23 cellular contexts compared by ENCODE assay signal in the genomic region with DNA sequence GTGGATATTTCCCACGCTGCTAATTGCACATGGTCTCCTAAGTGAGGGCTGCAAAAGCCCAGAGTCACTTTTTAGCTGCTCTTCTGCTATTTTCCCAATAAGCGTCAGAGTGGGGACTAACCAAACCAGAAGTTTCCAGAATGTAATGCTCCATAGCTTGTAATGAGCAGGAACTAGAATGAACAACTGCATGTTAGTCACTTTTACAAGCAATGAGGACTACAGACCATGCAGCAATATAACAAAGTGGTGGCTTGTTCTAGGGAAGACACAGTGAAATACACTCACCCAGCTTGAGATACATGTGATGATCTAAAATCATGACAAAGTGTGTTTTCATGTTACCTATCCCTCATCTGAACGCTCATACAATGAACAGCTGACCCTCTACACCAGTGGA.
DNase-seq lines count a peak whose midpoint lies in the region; ATAC-seq and TF ChIP-seq lines count a peak whose summit lies in the region.
"Had no signal": no experiment of that assay in that cellular context is flagged by ENCODE, and none has a peak within 500 bp of the region (broad histone marks: within the 10 kb centered on the region; RNA-seq: fewer than 3 reads in every experiment).

No MANE protein-coding gene starts in this region.

- in situ Hi-C loops in transverse colon (cut with MboI; ENCODE audit: low pct_ligation_motif_present in 1 of 4, low pct_unique_long_range_greater_than_20kb in 1 of 4, low sequenced_read_pairs in 3 of 4): loop anchor here in 1 of 4 donors (25.0 kb wide), 1 partner anchor 470 kb away; no protein-coding TSS in a partner anchor
- in situ Hi-C loops in GM13977 (cut with MboI; ENCODE audit: low pct_unique_long_range_greater_than_20kb, low sequenced_read_pairs, unreplicated experiment): loop anchor here (10.0 kb wide), 1 partner anchor 253 kb away; no protein-coding TSS in a partner anchor

- 93 to 100% methylated on average over 2 to 3 of the region's 3 CpGs for WGBS in transverse colon (ENCODE audit: low coverage in 1 of 2), 2 donors
- 72 to 84% (median 81%) methylated on average over 3 of the region's 3 CpGs for WGBS in spleen, 5 donors

- H3K4me3 ChIP-seq in NB4 (ENCODE audit: low read depth, low read length) (no peak overlapping the region), transverse colon (no peak overlapping the region), spleen (no peak overlapping the region)
- H3K4me3 ChIP-seq: MG63, tibial nerve had no signal

- H3K27ac ChIP-seq in transverse colon: peak overlapping the region in 3 of 4 donors; percentile 67 to 78 (median 74)
- no peak overlapping the region for H3K27ac ChIP-seq in spleen
- H3K27ac ChIP-seq: tibial nerve had no signal

- peak overlapping the region in 1 of 2 donors; percentile 19 for H3K4me3 Mint-ChIP-seq in activated T-cell treated with anti-CD3 and anti-CD28 coated beads, Interleukin-2, amount 50 U/mL, for 72 hours
- no peak overlapping the region for H3K4me3 Mint-ChIP-seq in progenitor cell of endocrine pancreas (ENCODE audit: low read depth)
- H3K4me3 Mint-ChIP-seq: nephron progenitor cell had no signal

- H3K27ac Mint-ChIP-seq in activated T-cell treated with anti-CD3 and anti-CD28 coated beads, Interleukin-2, amount 50 U/mL, for 72 hours: no peak overlapping the region
- H3K27ac Mint-ChIP-seq in progenitor cell of endocrine pancreas: no peak overlapping the region
- H3K27ac Mint-ChIP-seq: activated B cell treated with CpG ODN at 0.5 μM for 24 hours had no signal

- H3K9me3 ChIP-seq in transverse colon (no peaks in the 10 kb centered on the region), spleen (no peaks in the 10 kb centered on the region)
- H3K9me3 ChIP-seq: MG63, tibial nerve had no signal

- no peaks in the 10 kb centered on the region for H3K9me3 Mint-ChIP-seq in activated T-cell treated with anti-CD3 and anti-CD28 coated beads, Interleukin-2, amount 50 U/mL, for 72 hours
- H3K9me3 Mint-ChIP-seq in progenitor cell of endocrine pancreas (ENCODE audit: low read depth): no peaks in the 10 kb centered on the region
- H3K9me3 Mint-ChIP-seq: activated B cell treated with CpG ODN at 0.5 μM for 24 hours; T-helper 1 cell treated with Interleukin-12 subunit alpha and Interleukin-12 subunit beta and Interleukin-4 antibody, amounts not matched to agents 30 μg/mL and 1 μg/mL, for 36 hours had no signal

- TF ChIP-seq POLR2A in NB4 (IDR thresholded peaks at IDR 0.05; ENCODE audit: extremely low read depth, insufficient read length) (no peak), transverse colon (IDR thresholded peaks at IDR 0.05) (no peak), spleen (IDR thresholded peaks at IDR 0.05) (no peak)

- no peaks in the 10 kb centered on the region for H3K36me3 ChIP-seq in transverse colon
- no peaks in the 10 kb centered on the region for H3K36me3 ChIP-seq in spleen
- H3K36me3 ChIP-seq: MG63, tibial nerve had no signal

- TF ChIP-seq CTCF in NB4 (IDR thresholded peaks at IDR 0.05; ENCODE audit: low read depth, low read length): no peak
- no peak for TF ChIP-seq CTCF in transverse colon (IDR thresholded peaks at IDR 0.05)
- TF ChIP-seq CTCF in spleen (IDR thresholded peaks at IDR 0.05 in 8 of 11, conservative IDR thresholded peaks at IDR 0.05 in 3 of 11): no peak
- no peak for TF ChIP-seq CTCF in progenitor cell of endocrine pancreas (IDR thresholded peaks at IDR 0.05; ENCODE audit: unreplicated experiment)
- TF ChIP-seq CTCF in GM13977 (IDR thresholded peaks at IDR 0.05; ENCODE audit: extremely low read depth, insufficient read depth, missing control alignments): no peak

- peaks cover 0 to 36% (median 6%) of the 10 kb centered on the region in 4 donors for H3K4me1 ChIP-seq in transverse colon
- H3K4me1 ChIP-seq in spleen: peaks cover 0 to 36% (median 13%) of the 10 kb centered on the region in 6 donors

- H3K36me3 Mint-ChIP-seq in activated T-cell treated with anti-CD3 and anti-CD28 coated beads, Interleukin-2, amount 50 U/mL, for 72 hours (ENCODE audit: insufficient read depth in 2 of 2): no peaks in the 10 kb centered on the region
- H3K36me3 Mint-ChIP-seq in progenitor cell of endocrine pancreas (ENCODE audit: insufficient read depth): no peaks in the 10 kb centered on the region

- ATAC-seq in activated T-cell treated with anti-CD3 and anti-CD28 coated beads, Interleukin-2, amount 50 U/mL, for 72 hours (replicated peaks in 1 of 2): peak; percentile 58 to 77
- ATAC-seq: HepG2 had no signal

- peaks cover 32% of the 10 kb centered on the region for H3K4me1 Mint-ChIP-seq in activated T-cell treated with anti-CD3 and anti-CD28 coated beads, Interleukin-2, amount 50 U/mL, for 72 hours (ENCODE audit: low read depth)
- peaks cover 4% of the 10 kb centered on the region for H3K4me1 Mint-ChIP-seq in progenitor cell of endocrine pancreas (ENCODE audit: low read depth)

- intact Hi-C loops in transverse colon (cut with DNase I; ENCODE audit: low total_unique reads) (loop anchor here (10.0 kb wide), 1 partner anchor 457 kb away; no protein-coding TSS in a partner anchor), spleen (cut with DNase I; ENCODE audit: low total_unique reads) (no loop called here)

- peaks cover 13% of the 10 kb centered on the region for H3K27me3 Mint-ChIP-seq in activated T-cell treated with anti-CD3 and anti-CD28 coated beads, Interleukin-2, amount 50 U/mL, for 72 hours (ENCODE audit: low read depth)
- H3K27me3 Mint-ChIP-seq in progenitor cell of endocrine pancreas: no peaks in the 10 kb centered on the region

- H3K27me3 ChIP-seq in transverse colon (no peaks in the 10 kb centered on the region), spleen (replicated peaks in 1 of 7) (no peaks in the 10 kb centered on the region)
- H3K27me3 ChIP-seq: MG63, tibial nerve had no signal

- TF ChIP-seq EP300 in transverse colon (IDR thresholded peaks at IDR 0.05; ENCODE audit: low read depth): no peak

- no peak for DNase-seq in activated T-cell treated with anti-CD3 and anti-CD28 coated beads, Interleukin-2, amount 50 U/mL, for 72 hours
- no peak for DNase-seq in activated T-cell treated with anti-CD3 and anti-CD28 coated beads for 4 hours
- peak; percentile 45 for DNase-seq in NB4 (ENCODE audit: low read depth)
- peak; percentile 49 for DNase-seq in foreskin melanocyte
- DNase-seq in transverse colon: no peak
- no peak for DNase-seq in spleen
- no peak for DNase-seq in progenitor cell of endocrine pancreas (ENCODE audit: low spot score, unreplicated experiment)
- no peak for DNase-seq in GM13977 (ENCODE audit: low spot score)
- DNase-seq: activated B cell treated with CpG ODN at 0.5 μM for 24 hours, activated gamma-delta T cell treated with Interleukin-2 at 50 U/mL for 16 hours, COR-L47, EL, H7, kidney glomerular epithelial cell, mesendoderm, MG63, NCI-H187 treated with DMSO at 0.1 percent for 48 hours, NCI-H446, nephron progenitor cell, Right ventricle myocardium superior had no signal

Comparison
In these comparisons a context has a peak if more than half of its experiments do, and no peak if none do; other contexts are left out.
1. DNase-seq: peak in NB4 (single experiment) and foreskin melanocyte (single experiment); none in activated T-cell treated with anti-CD3 and anti-CD28 coated beads, Interleukin-2, amount 50 U/mL, for 72 hours (0 of 2), activated T-cell treated with anti-CD3 and anti-CD28 coated beads for 4 hours (single experiment), transverse colon (single experiment), spleen (single experiment), progenitor cell of endocrine pancreas (single experiment) and GM13977 (single experiment).
2. H3K27ac ChIP-seq: peak in transverse colon (3 of 4); none in spleen (0 of 8).